Comparison of ENCODE assay signal across 1 cellular context in the genomic region with DNA sequence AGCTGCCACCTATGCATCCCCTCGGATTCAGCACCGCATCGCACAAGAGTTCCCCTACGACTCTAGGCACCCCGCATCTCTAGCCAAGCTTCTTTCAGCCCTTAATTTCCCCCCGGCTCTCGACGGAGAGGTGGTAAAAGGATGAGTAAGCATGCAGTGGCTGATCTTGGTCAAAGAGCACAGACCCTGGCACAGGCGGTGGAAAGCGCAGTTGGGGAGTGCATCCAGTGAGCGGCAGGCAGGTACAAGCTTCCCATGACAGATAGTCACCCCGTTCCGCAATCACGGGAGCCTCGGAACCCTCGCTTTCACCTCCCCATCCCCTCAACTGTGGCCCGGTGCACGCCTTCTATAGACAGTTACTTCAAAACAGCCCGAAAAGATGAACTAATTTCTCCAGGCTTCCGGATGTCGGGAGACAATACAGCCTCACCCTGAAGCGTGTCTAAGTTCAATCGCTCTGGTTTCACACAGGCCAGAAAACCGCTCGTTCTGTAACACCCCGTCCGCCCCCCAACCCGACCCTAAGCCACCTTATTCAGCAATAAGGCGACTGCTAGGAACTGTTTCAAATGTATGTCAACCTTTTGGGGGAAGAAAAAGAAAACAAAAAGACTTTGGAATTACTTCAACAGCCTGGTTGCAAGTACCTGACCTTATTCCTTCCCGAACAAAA.
TF ChIP-seq lines count a peak whose summit lies in the region.

No MANE protein-coding gene starts in this region.

TF ChIP-seq in GM23338, 12 proteins besides CTCF, POLR2A, EP300 and RAD21 (continued from another document):
- TF ChIP-seq, protein P1, sequence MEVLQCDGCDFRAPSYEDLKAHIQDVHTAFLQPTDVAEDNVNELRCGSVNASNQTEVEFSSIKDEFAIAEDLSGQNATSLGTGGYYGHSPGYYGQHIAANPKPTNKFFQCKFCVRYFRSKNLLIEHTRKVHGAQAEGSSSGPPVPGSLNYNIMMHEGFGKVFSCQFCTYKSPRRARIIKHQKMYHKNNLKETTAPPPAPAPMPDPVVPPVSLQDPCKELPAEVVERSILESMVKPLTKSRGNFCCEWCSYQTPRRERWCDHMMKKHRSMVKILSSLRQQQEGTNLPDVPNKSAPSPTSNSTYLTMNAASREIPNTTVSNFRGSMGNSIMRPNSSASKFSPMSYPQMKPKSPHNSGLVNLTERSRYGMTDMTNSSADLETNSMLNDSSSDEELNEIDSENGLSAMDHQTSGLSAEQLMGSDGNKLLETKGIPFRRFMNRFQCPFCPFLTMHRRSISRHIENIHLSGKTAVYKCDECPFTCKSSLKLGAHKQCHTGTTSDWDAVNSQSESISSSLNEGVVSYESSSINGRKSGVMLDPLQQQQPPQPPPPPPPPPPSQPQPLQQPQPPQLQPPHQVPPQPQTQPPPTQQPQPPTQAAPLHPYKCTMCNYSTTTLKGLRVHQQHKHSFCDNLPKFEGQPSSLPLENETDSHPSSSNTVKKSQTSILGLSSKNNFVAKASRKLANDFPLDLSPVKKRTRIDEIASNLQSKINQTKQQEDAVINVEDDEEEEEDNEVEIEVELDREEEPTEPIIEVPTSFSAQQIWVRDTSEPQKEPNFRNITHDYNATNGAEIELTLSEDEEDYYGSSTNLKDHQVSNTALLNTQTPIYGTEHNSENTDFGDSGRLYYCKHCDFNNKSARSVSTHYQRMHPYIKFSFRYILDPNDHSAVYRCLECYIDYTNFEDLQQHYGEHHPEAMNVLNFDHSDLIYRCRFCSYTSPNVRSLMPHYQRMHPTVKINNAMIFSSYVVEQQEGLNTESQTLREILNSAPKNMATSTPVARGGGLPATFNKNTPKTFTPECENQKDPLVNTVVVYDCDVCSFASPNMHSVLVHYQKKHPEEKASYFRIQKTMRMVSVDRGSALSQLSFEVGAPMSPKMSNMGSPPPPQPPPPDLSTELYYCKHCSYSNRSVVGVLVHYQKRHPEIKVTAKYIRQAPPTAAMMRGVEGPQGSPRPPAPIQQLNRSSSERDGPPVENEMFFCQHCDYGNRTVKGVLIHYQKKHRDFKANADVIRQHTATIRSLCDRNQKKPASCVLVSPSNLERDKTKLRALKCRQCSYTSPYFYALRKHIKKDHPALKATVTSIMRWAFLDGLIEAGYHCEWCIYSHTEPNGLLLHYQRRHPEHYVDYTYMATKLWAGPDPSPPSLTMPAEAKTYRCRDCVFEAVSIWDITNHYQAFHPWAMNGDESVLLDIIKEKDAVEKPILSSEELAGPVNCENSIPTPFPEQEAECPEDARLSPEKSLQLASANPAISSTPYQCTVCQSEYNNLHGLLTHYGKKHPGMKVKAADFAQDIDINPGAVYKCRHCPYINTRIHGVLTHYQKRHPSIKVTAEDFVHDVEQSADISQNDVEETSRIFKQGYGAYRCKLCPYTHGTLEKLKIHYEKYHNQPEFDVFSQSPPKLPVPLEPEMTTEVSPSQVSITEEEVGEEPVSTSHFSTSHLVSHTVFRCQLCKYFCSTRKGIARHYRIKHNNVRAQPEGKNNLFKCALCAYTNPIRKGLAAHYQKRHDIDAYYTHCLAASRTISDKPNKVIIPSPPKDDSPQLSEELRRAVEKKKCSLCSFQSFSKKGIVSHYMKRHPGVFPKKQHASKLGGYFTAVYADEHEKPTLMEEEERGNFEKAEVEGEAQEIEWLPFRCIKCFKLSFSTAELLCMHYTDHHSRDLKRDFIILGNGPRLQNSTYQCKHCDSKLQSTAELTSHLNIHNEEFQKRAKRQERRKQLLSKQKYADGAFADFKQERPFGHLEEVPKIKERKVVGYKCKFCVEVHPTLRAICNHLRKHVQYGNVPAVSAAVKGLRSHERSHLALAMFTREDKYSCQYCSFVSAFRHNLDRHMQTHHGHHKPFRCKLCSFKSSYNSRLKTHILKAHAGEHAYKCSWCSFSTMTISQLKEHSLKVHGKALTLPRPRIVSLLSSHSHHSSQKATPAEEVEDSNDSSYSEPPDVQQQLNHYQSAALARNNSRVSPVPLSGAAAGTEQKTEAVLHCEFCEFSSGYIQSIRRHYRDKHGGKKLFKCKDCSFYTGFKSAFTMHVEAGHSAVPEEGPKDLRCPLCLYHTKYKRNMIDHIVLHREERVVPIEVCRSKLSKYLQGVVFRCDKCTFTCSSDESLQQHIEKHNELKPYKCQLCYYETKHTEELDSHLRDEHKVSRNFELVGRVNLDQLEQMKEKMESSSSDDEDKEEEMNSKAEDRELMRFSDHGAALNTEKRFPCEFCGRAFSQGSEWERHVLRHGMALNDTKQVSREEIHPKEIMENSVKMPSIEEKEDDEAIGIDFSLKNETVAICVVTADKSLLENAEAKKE (CRISPR knock-in tag; IDR thresholded peaks at IDR 0.05): no peak
- no peak for TF ChIP-seq EZH2 (IDR thresholded peaks at IDR 0.05; ENCODE audit: low read depth, unreplicated experiment)
- TF ChIP-seq JUNB (IDR thresholded peaks at IDR 0.05; ENCODE audit: unreplicated experiment): no peak
